In genomic region chr15:79516646-79517045, GRCh38 we compare ENCODE assay signal across 2 cellular contexts.
TF ChIP-seq lines count a peak whose summit lies in the region.

No MANE protein-coding gene starts in this region.

TF ChIP-seq in GM23338, 12 proteins besides CTCF, POLR2A, EP300 and RAD21 (continued from another document):
- no peak for TF ChIP-seq REST (IDR thresholded peaks at IDR 0.05; ENCODE audit: unreplicated experiment)
- no peak for TF ChIP-seq JUNB (IDR thresholded peaks at IDR 0.05; ENCODE audit: unreplicated experiment)
- TF ChIP-seq EZH2phosphoT487 (IDR thresholded peaks at IDR 0.05; ENCODE audit: unreplicated experiment) = no peak

TF ChIP-seq in WTC11, 78 proteins besides CTCF, POLR2A, EP300 and RAD21 (continued from another document):
- no peak for TF ChIP-seq NR1H2 (CRISPR knock-in tag; IDR thresholded peaks at IDR 0.05)
- no peak for TF ChIP-seq AFF4 (CRISPR knock-in tag; IDR thresholded peaks at IDR 0.05; ENCODE audit: borderline replicate concordance)
- TF ChIP-seq GTF2I (CRISPR knock-in tag; conservative IDR thresholded peaks at IDR 0.05) = no peak
- no peak for TF ChIP-seq ELF4 (CRISPR knock-in tag; IDR thresholded peaks at IDR 0.05; ENCODE audit: low read depth)
- TF ChIP-seq ZNF281 (CRISPR knock-in tag; IDR thresholded peaks at IDR 0.05) = no peak
- no peak for TF ChIP-seq ZNF121 (CRISPR knock-in tag; IDR thresholded peaks at IDR 0.05)
